In the genomic region with DNA sequence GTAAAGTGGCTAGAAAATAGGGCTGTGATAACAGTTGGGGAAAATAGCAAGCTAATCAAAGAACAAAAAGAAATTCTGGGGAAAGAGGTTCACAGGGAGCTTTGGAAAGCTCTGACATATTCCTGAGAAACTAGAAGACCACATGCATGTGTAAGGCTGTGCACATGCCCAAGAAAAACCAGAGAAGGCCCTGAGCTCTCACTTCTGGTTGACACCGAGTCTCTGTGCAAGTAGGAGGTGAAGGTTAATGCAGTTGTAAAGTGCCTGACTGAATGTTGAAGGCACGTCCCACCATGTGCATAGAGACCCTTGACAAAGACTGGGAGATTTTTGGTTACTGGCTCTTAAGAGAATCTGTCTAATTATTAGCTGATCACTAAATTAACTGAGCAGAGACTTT, we compare ENCODE assay signal across 27 cellular contexts.
"Had no signal": no experiment of that assay in that cellular context is flagged by ENCODE, and none has a peak within 500 bp of the region (broad histone marks: within the 10 kb centered on the region; RNA-seq: fewer than 3 reads in every experiment).

No MANE protein-coding gene starts in this region.

- H3K9me3 Mint-ChIP-seq: activated CD8-positive, alpha-beta T cell treated with anti-CD3 and anti-CD28 coated beads for 36 hours; activated naive CD4-positive, alpha-beta T cell treated with anti-CD3 and anti-CD28 coated beads, Interleukin-2, amount 50 U/mL, for 24 hours; activated naive CD8-positive, alpha-beta T cell treated with anti-CD3 and anti-CD28 coated beads, Interleukin-2, amount 50 U/mL, for 24 hours; activated T-helper 2 cell treated with anti-CD3 and anti-CD28 coated beads, Interferon-gamma antibody, Interleukin-2, Interleukin-4, amounts not matched to agents 10 μg/mL and 5 μg/mL and 100 μg/mL, durations not matched to agents 14 hours and 24 hours and 36 hours; T-helper 1 cell treated with Interleukin-12 subunit alpha and Interleukin-12 subunit beta and Interleukin-4 antibody, amounts not matched to agents 30 μg/mL and 1 μg/mL, for 36 hours had no signal

- H3K36me3 Mint-ChIP-seq: activated CD8-positive, alpha-beta memory T cell treated with anti-CD3 and anti-CD28 coated beads, Interleukin-2, amount 10 ng/mL, durations not matched to agents 7 days and 5 days; activated naive CD4-positive, alpha-beta T cell treated with anti-CD3 and anti-CD28 coated beads, Interleukin-2, amount 50 U/mL, for 24 hours had no signal

- H3K27me3 ChIP-seq: breast epithelium, heart left ventricle, uterus had no signal

- H3K4me3 Mint-ChIP-seq: activated CD8-positive, alpha-beta memory T cell treated with anti-CD3 and anti-CD28 coated beads, Interleukin-2, amount 10 ng/mL, durations not matched to agents 7 days and 5 days; activated CD8-positive, alpha-beta T cell treated with anti-CD3 and anti-CD28 coated beads for 36 hours; activated naive CD4-positive, alpha-beta T cell treated with anti-CD3 and anti-CD28 coated beads, Interleukin-2, amount 50 U/mL, for 24 hours; activated naive CD8-positive, alpha-beta T cell treated with anti-CD3 and anti-CD28 coated beads, Interleukin-2, amount 50 U/mL, for 24 hours; nephron; T-helper 1 cell treated with Interleukin-12 subunit alpha and Interleukin-12 subunit beta and Interleukin-4 antibody, amounts not matched to agents 30 μg/mL and 1 μg/mL, for 36 hours had no signal

- H3K4me1 Mint-ChIP-seq: activated CD8-positive, alpha-beta memory T cell treated with anti-CD3 and anti-CD28 coated beads, Interleukin-2, amount 10 ng/mL, durations not matched to agents 7 days and 5 days; activated naive CD4-positive, alpha-beta T cell treated with anti-CD3 and anti-CD28 coated beads, Interleukin-2, amount 50 U/mL, for 24 hours had no signal

- H3K9me3 ChIP-seq: breast epithelium, heart left ventricle, lower lobe of right lung, neutrophil, prostate gland, thoracic aorta, uterus had no signal

- ATAC-seq: activated CD8-positive, alpha-beta memory T cell treated with anti-CD3 and anti-CD28 coated beads, Interleukin-2, amount 10 ng/mL, durations not matched to agents 7 days and 5 days; activated CD8-positive, alpha-beta T cell treated with anti-CD3 and anti-CD28 coated beads for 36 hours; activated naive CD8-positive, alpha-beta T cell treated with anti-CD3 and anti-CD28 coated beads, Interleukin-2, amount 50 U/mL, for 24 hours; heart left ventricle; lower lobe of right lung; stimulated activated naive CD8-positive, alpha-beta T cell treated with anti-CD3 and anti-CD28 coated beads, Interleukin-15, Interleukin-2, amounts not matched to agents 100 U/mL and 50 U/mL, for 24 hours had no signal

- H3K36me3 ChIP-seq: breast epithelium, heart left ventricle, lower lobe of right lung, neutrophil, prostate gland, thoracic aorta, uterus had no signal

- DNase-seq: activated CD4-positive, alpha-beta T cell treated with anti-CD3 and anti-CD28 coated beads for 1 hour; activated CD4-positive, alpha-beta T cell treated with anti-CD3 and anti-CD28 coated beads, Interleukin-2, amount 50 U/mL, for 1 hour; activated CD8-positive, alpha-beta memory T cell treated with anti-CD3 and anti-CD28 coated beads, Interleukin-2, amount 10 ng/mL, durations not matched to agents 7 days and 5 days; activated CD8-positive, alpha-beta T cell treated with anti-CD3 and anti-CD28 coated beads for 36 hours; activated naive CD8-positive, alpha-beta T cell treated with anti-CD3 and anti-CD28 coated beads, Interleukin-2, amount 50 U/mL, for 24 hours; activated T-cell treated with anti-CD3 and anti-CD28 coated beads, Interleukin-2, amount 50 U/mL, for 48 hours; amygdala; central memory CD4-positive, alpha-beta T cell; foreskin fibroblast; heart left ventricle; lower lobe of right lung; mesenchymal stem cell; retina; stimulated activated CD4-positive, alpha-beta T cell treated with anti-CD3 and anti-CD28 coated beads, Interleukin-15, amount 100 ng/mL, for 24 hours; stimulated activated naive CD8-positive, alpha-beta T cell treated with anti-CD3 and anti-CD28 coated beads, Interleukin-15, Interleukin-2, amounts not matched to agents 100 U/mL and 50 U/mL, for 24 hours; SW 1271; T1000; trophoblast cell; uterus had no signal

- H3K4me3 ChIP-seq: breast epithelium, heart left ventricle, lower lobe of right lung, prostate gland, thoracic aorta, uterus had no signal

- H3K4me1 ChIP-seq: prostate gland, uterus had no signal

- H3K27ac Mint-ChIP-seq: activated CD8-positive, alpha-beta memory T cell treated with anti-CD3 and anti-CD28 coated beads, Interleukin-2, amount 10 ng/mL, durations not matched to agents 7 days and 5 days; activated CD8-positive, alpha-beta T cell treated with anti-CD3 and anti-CD28 coated beads for 36 hours; activated naive CD4-positive, alpha-beta T cell treated with anti-CD3 and anti-CD28 coated beads, Interleukin-2, amount 50 U/mL, for 24 hours; activated naive CD8-positive, alpha-beta T cell treated with anti-CD3 and anti-CD28 coated beads, Interleukin-2, amount 50 U/mL, for 24 hours; activated T-helper 2 cell treated with anti-CD3 and anti-CD28 coated beads, Interferon-gamma antibody, Interleukin-2, Interleukin-4, amounts not matched to agents 10 μg/mL and 5 μg/mL and 100 μg/mL, durations not matched to agents 14 hours and 24 hours and 36 hours; T-helper 1 cell treated with Interleukin-12 subunit alpha and Interleukin-12 subunit beta and Interleukin-4 antibody, amounts not matched to agents 30 μg/mL and 1 μg/mL, for 36 hours had no signal

- H3K27ac ChIP-seq: breast epithelium, heart left ventricle, lower lobe of right lung, neutrophil, prostate gland, thoracic aorta, uterus had no signal
